8 cellular contexts compared by ENCODE assay signal in genomic region chr16:67660564-67661028, GRCh38. TPM values are rescaled to one million over a fixed set of nuclear protein-coding genes. Genes with fewer than 3 reads are reported as not detected.
A peak's percentile ranks its signal among the peaks of the same experiment; 100 is the strongest.
DNase-seq lines count a peak whose midpoint lies in the region; ATAC-seq, FAIRE-seq and TF ChIP-seq lines count a peak whose summit lies in the region.

Gene PARD6A, plus strand, starts transcription at chr16:67660960. Its CDS starts 79 bp downstream, at chr16:67661039.

- no peaks in the 10 kb centered on the region; the same call in 1 of the 2 replicates for H3K79me2 ChIP-seq in KMS-11 (ENCODE audit: insufficient read depth, low read depth)

- H3K4me1 ChIP-seq in KMS-11 (ENCODE audit: low read depth, poor library complexity, severe bottlenecking) (peaks cover 14% of the 10 kb centered on the region), muscle layer of duodenum (ENCODE audit: control insufficient read depth in 1 of 2, insufficient read depth in 2 of 2, low read length in 2 of 2) (peaks cover 3 to 24% of the 10 kb centered on the region in 2 donors)

- FAIRE-seq in RCC 7860 (lab: Jason Lieb, UNC): no peak

- no peaks in the 10 kb centered on the region for H3K36me3 ChIP-seq in KMS-11 (ENCODE audit: insufficient read depth)
- H3K36me3 ChIP-seq in muscle layer of duodenum (ENCODE audit: control insufficient read depth in 1 of 2, insufficient read depth in 2 of 2, low read length in 2 of 2): peaks cover 0 to 32% of the 10 kb centered on the region in 2 donors

- no peaks in the 10 kb centered on the region for H3K9me3 ChIP-seq in muscle layer of duodenum (ENCODE audit: control insufficient read depth in 1 of 2, low read length in 2 of 2)

- DNase-seq in DMS153 (lab: John Stamatoyannopoulos, UW): peak; percentile 97
- DNase-seq in RCC 7860 (ENCODE audit: low spot score): peak; percentile 85
- DNase-seq in activated T-cell treated with anti-CD3 and anti-CD28 coated beads, Interleukin-2, amount 50 U/mL, for 48 hours: peak; percentile 94 to 96
- peak; percentile 84 for DNase-seq in stimulated activated CD8-positive, alpha-beta memory T cell treated with anti-CD3 and anti-CD28 coated beads, Interleukin-7, amount 100 ng/mL, for 24 hours (ENCODE audit: low read depth)

- no peak within 1 kb of the TSS for H3K4me3 ChIP-seq in KMS-11 (IDR thresholded peaks at IDR 0.05; ENCODE audit: insufficient read depth, low read depth, low read length)
- peak within 1 kb of the TSS; percentile 88 to 94 for H3K4me3 ChIP-seq in muscle layer of duodenum (ENCODE audit: low read depth in 1 of 2, low read length in 2 of 2)

- ATAC-seq in GM21786 (IDR thresholded peaks at IDR 0.05; ENCODE audit: unreplicated experiment) (peak; percentile 81), esophagus mucosa (peak; percentile 82)

- H4K20me1 ChIP-seq in KMS-11 (ENCODE audit: insufficient read depth): no peaks in the 10 kb centered on the region

- no peak for TF ChIP-seq CTCF in KMS-11 (conservative IDR thresholded peaks at IDR 0.05; ENCODE audit: low read depth, low read length)

- H3K27me3 ChIP-seq in KMS-11 (ENCODE audit: insufficient read depth, low read depth) (no peaks in the 10 kb centered on the region), muscle layer of duodenum (ENCODE audit: low read depth, low read length) (no peaks in the 10 kb centered on the region)

- peak within 1 kb of the TSS; percentile 93 for H3K4me2 ChIP-seq in KMS-11

- peak within 1 kb of the TSS; percentile 86 for H2AFZ ChIP-seq in KMS-11 (ENCODE audit: low read depth)

- H3K9ac ChIP-seq in KMS-11: peak within 1 kb of the TSS; percentile 39; the same call in 1 of the 2 replicates

- H3K27ac ChIP-seq in KMS-11 (peak within 1 kb of the TSS; percentile 72), muscle layer of duodenum (ENCODE audit: low read length) (peak within 1 kb of the TSS; percentile 93)

RNA-seq across cellular contexts. Expression of gene PARD6A, which starts in this region (rescaled TPM):
- 1.8 TPM for total RNA-seq in esophagus mucosa
